In the genomic region with DNA sequence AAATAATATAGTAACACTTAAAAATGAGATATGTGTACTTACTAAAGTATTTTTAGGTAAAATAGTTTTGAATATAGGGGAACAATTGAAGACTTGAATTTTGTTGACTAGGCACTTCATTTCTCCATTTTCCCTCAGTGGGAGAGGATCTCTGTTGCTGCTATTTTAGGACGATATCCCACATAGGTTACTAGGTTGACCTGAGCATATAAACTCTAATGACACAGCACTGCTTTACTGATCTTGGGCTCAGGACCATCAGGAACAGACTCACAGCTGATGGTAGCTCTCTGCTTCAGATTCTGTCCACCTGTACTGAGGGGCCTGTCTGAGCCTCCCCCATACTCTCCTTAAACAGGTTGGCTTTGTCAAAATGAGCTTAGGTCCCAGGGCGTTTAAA, we compare ENCODE assay signal across 20 cellular contexts. TPM values are rescaled to one million over a fixed set of nuclear protein-coding genes. Genes with fewer than 3 reads are reported as not detected.
A peak's percentile ranks its signal among the peaks of the same experiment; 100 is the strongest.
DNase-seq lines count a peak whose midpoint lies in the region; ATAC-seq and TF ChIP-seq lines count a peak whose summit lies in the region.
"Had no signal": no experiment of that assay in that cellular context is flagged by ENCODE, and none has a peak within 500 bp of the region (broad histone marks: within the 10 kb centered on the region; RNA-seq: fewer than 3 reads in every experiment).

No MANE protein-coding gene starts in this region.

- H3K4me1 ChIP-seq in cardiac muscle cell (ENCODE audit: low read depth) (peaks cover 44% of the 10 kb centered on the region), right cardiac atrium (ENCODE audit: control insufficient read depth, insufficient read depth, low read length) (peaks cover 3% of the 10 kb centered on the region), trophoblast cell (ENCODE audit: control insufficient read depth in 1 of 2, insufficient read depth in 2 of 2, low read length in 2 of 2) (peaks cover 0 to 3% of the 10 kb centered on the region in 2 experiments)
- H3K4me1 ChIP-seq: BE2C had no signal

- peak overlapping the region; percentile 3 for H3K23ac ChIP-seq in trophoblast cell (ENCODE audit: low read length)

- no peak overlapping the region for H3K4me2 ChIP-seq in trophoblast cell (ENCODE audit: low read length)

- H3K36me3 ChIP-seq in cardiac muscle cell (no peaks in the 10 kb centered on the region), trophoblast cell (ENCODE audit: control insufficient read depth in 1 of 2, insufficient read depth in 2 of 2, low read length in 2 of 2) (no peaks in the 10 kb centered on the region)
- H3K36me3 ChIP-seq: BE2C had no signal

- H4K8ac ChIP-seq in trophoblast cell (ENCODE audit: low read depth, low read length): no peak overlapping the region

- no peak overlapping the region for H3K4me3 ChIP-seq in cardiac muscle cell
- H3K4me3 ChIP-seq in right cardiac atrium (ENCODE audit: low read length): no peak overlapping the region
- no peak overlapping the region for H3K4me3 ChIP-seq in trophoblast cell (ENCODE audit: low read depth, low read length)

- no peaks in the 10 kb centered on the region for H3K79me1 ChIP-seq in trophoblast cell (ENCODE audit: low read length)

- H4K91ac ChIP-seq in trophoblast cell (ENCODE audit: low read depth, low read length): no peak overlapping the region

- no peak overlapping the region for H2BK120ac ChIP-seq in trophoblast cell (ENCODE audit: insufficient read depth, low read length, poor library complexity)

- peak overlapping the region; percentile 39 for H3K27ac Mint-ChIP-seq in T-helper 17 cell
- H3K27ac Mint-ChIP-seq: IgD-negative memory B cell had no signal

- H3K4me1 Mint-ChIP-seq in T-helper 17 cell: peaks cover 31% of the 10 kb centered on the region

- no peak overlapping the region for H3K4me3 Mint-ChIP-seq in T-helper 17 cell
- H3K4me3 Mint-ChIP-seq: CD4-positive, CD25-positive, alpha-beta regulatory T cell; CD8-positive, alpha-beta memory T cell; IgD-negative memory B cell had no signal

- no peak overlapping the region for H3K4ac ChIP-seq in trophoblast cell (ENCODE audit: low read depth, low read length)

- no peak overlapping the region for H3K9ac ChIP-seq in trophoblast cell (ENCODE audit: low read length)

- H3K9me3 ChIP-seq in cardiac muscle cell (ENCODE audit: low read depth) (no peaks in the 10 kb centered on the region), right cardiac atrium (ENCODE audit: control insufficient read depth, low read length) (no peaks in the 10 kb centered on the region), T-helper 17 cell (ENCODE audit: control insufficient read depth, low read length, poor library complexity, severe bottlenecking) (no peaks in the 10 kb centered on the region), trophoblast cell (ENCODE audit: insufficient read depth, low read depth, low read length) (no peaks in the 10 kb centered on the region)
- H3K9me3 ChIP-seq: BE2C had no signal

- H3K36me3 Mint-ChIP-seq in T-helper 17 cell (ENCODE audit: low read depth): no peaks in the 10 kb centered on the region

- H3K27me3 Mint-ChIP-seq in T-helper 17 cell: no peaks in the 10 kb centered on the region
- H3K27me3 Mint-ChIP-seq: CD4-positive, CD25-positive, alpha-beta regulatory T cell; CD8-positive, alpha-beta memory T cell; IgD-negative memory B cell had no signal

- no peak overlapping the region for H3K18ac ChIP-seq in trophoblast cell (ENCODE audit: low read length)

- H3K79me2 ChIP-seq in trophoblast cell (ENCODE audit: control insufficient read depth, insufficient read depth, low read length, poor library complexity): peaks cover under 1% of the 10 kb centered on the region

- no peak overlapping the region for H2BK12ac ChIP-seq in trophoblast cell (ENCODE audit: low read length)

- no peak overlapping the region for H4K12ac ChIP-seq in trophoblast cell (ENCODE audit: low read depth, low read length)

- H3K14ac ChIP-seq in trophoblast cell (ENCODE audit: low read length): no peak overlapping the region

- H2AFZ ChIP-seq in trophoblast cell (ENCODE audit: insufficient read depth, low read length, poor library complexity): no peak overlapping the region

- no peak for TF ChIP-seq CTCF in cardiac muscle cell (IDR thresholded peaks at IDR 0.05; ENCODE audit: low read depth, low read length)

- H3K27ac ChIP-seq in cardiac muscle cell: peak overlapping the region; percentile 41
- no peak overlapping the region for H3K27ac ChIP-seq in right cardiac atrium (ENCODE audit: low read length)
- no peak overlapping the region for H3K27ac ChIP-seq in trophoblast cell (ENCODE audit: low read depth, low read length)

- DNase-seq in cardiac muscle cell (ENCODE audit: low read depth in 1 of 2, low spot score in 1 of 2) (no peak), right cardiac atrium (no peak), T-helper 17 cell (no peak), trophoblast cell (no peak), NCI-H69 (lab: John Stamatoyannopoulos, UW) (no peak), OCI-M2 (lab: John Stamatoyannopoulos, UW; ENCODE audit: unreplicated experiment) (no peak)
- no peak for DNase-seq in activated CD4-positive, alpha-beta T cell treated with anti-CD3 and anti-CD28 coated beads, Interleukin-2, amount 50 U/mL, for 4 hours
- DNase-seq: ACHN; BE2C; C1 segment of cervical spinal cord; CD4-positive, CD25-positive, alpha-beta regulatory T cell; CD8-positive, alpha-beta memory T cell; COR-L47; DMS 273 treated with DMSO at 0.1 percent for 48 hours; DMS53; GDM1; GOT3; H7 had no signal

- ATAC-seq in right cardiac atrium (no peak), T-helper 17 cell (no peak)
- ATAC-seq: HepG2 had no signal

- no peak overlapping the region for H2AK5ac ChIP-seq in trophoblast cell (ENCODE audit: low read length)

- H2BK5ac ChIP-seq in trophoblast cell (ENCODE audit: low read depth, low read length, poor library complexity): no peak overlapping the region

- intact Hi-C loops in right cardiac atrium (cut with DNase I): no loop called here

- no peaks in the 10 kb centered on the region for H3K27me3 ChIP-seq in cardiac muscle cell
- H3K27me3 ChIP-seq in right cardiac atrium (ENCODE audit: control insufficient read depth, insufficient read depth): no peaks in the 10 kb centered on the region
- H3K27me3 ChIP-seq in trophoblast cell (ENCODE audit: insufficient read depth, low read length): no peaks in the 10 kb centered on the region
- H3K27me3 ChIP-seq: BE2C had no signal

- 86% methylated on average over 2 of the region's 2 CpGs for WGBS in right cardiac atrium
- no CpG with 5 or more reads among the region's 2 CpGs for WGBS in trophoblast cell (ENCODE audit: extremely low coverage, insufficient coverage, insufficient read length)

RNA-seq across cellular contexts. Expression of a gene that starts 5.9 kb away (rescaled TPM):
- 15.9 and 19.2 TPM in 2 replicates for total RNA-seq in cardiac muscle cell
- polyA plus RNA-seq in cardiac muscle cell: 22.0 and 30.6 TPM in 2 replicates
- 10 to 100 TPM; 10.2 to 17.0 (median 11.6) TPM for total RNA-seq in right cardiac atrium
- 4.7 TPM for polyA plus RNA-seq in right cardiac atrium
- 10 to 100 TPM; 19.6 to 23.0 TPM for total RNA-seq in T-helper 17 cell
- 17.4 and 19.7 TPM in 2 replicates for polyA plus RNA-seq in trophoblast cell (2013)
